8 cellular contexts compared by ENCODE assay signal in the genomic region with DNA sequence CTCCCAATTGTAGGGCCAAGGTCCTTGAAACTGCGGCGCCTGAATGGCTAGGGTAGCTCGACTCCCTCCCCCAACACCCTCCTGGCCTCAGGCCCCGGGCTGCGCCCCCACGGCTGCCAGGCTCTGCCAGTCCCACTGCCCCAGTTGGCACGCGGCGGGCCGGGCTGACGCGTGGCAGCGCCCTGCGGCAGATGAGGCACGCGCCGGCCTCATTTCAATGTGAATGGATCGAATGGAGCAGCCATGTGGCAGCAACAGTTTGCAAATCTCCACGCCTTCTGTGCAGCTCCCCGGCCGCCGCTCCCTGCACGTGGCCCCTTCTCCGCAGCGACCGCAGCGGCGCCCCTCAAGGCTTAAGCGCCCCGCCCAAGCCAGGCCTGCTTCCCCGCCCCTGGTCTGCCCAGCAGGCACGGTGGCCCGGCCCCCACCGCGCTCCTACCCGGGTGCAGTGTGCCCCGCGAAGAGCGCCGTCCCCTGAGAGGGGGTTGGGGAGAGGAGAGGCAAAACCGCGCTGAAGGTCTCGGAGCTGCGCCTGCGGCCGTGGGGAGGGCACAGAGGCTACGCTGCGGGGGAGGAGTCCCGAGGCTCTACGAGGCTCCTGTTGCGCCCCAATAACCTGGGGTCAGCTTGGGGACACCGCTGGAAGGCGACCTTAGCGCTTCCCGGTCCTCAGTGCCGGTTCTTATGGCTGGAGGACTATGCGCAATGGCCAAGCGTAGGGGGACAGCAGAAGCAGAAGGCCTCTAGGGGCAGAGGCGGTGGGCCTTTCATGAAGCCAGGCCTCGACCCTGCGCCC. TPM values are rescaled to one million over a fixed set of nuclear protein-coding genes. Genes with fewer than 3 reads are reported as not detected.
DNase-seq lines count a peak whose midpoint lies in the region; ATAC-seq, FAIRE-seq and TF ChIP-seq lines count a peak whose summit lies in the region.

No MANE protein-coding gene starts in this region.

- no peaks in the 10 kb centered on the region for H3K36me3 Mint-ChIP-seq in memory B cell

- no peak overlapping the region for H2AFZ ChIP-seq in GM12878 (ENCODE audit: control insufficient read depth, low read depth, low read length)

- no peak overlapping the region for H3K27ac ChIP-seq in HUES48 (ENCODE audit: low read depth, low read length)
- no peak overlapping the region for H3K27ac ChIP-seq in GM12878 (ENCODE audit: control insufficient read depth, insufficient read depth)
- H3K27ac ChIP-seq in tibial nerve: no peak overlapping the region

- no peaks in the 10 kb centered on the region for H3K9me3 ChIP-seq in HUES48 (ENCODE audit: control insufficient read depth, insufficient read depth, low read length)
- H3K9me3 ChIP-seq in GM12878 (replicated peaks; ENCODE audit: control insufficient read depth, insufficient read depth, low read length): no peaks in the 10 kb centered on the region
- H3K9me3 ChIP-seq in tibial nerve: no peaks in the 10 kb centered on the region

- FAIRE-seq in GM12878 (lab: Jason Lieb, UNC): no peak

- intact Hi-C loops in GM12878 (cut with micrococcal nuclease; ENCODE audit: unreplicated experiment): no loop called here

- no peaks in the 10 kb centered on the region for H3K9me3 Mint-ChIP-seq in memory B cell

- H3K4me1 ChIP-seq in HUES48 (ENCODE audit: control insufficient read depth, insufficient read depth, low read length) (peaks cover 27% of the 10 kb centered on the region), GM12878 (ENCODE audit: control insufficient read depth, insufficient read depth, low read length) (peaks cover 21% of the 10 kb centered on the region), tibial nerve (peaks cover 0 to 57% (median 44%) of the 10 kb centered on the region in 4 donors)

- TF ChIP-seq POLR2A in GM12878 (IDR thresholded peaks at IDR 0.05; ENCODE audit: low read depth, low read length) (no peak), tibial nerve (IDR thresholded peaks at IDR 0.05) (no peak)

- TF ChIP-seq CTCF in AG04449 (IDR thresholded peaks at IDR 0.05; ENCODE audit: insufficient read depth, low read length, missing control alignments): no peak
- TF ChIP-seq CTCF in GM12878 (IDR thresholded peaks at IDR 0.05 in 2 of 3, conservative IDR thresholded peaks at IDR 0.05 in 1 of 3; ENCODE audit: control insufficient read depth in 2 of 3, extremely low read depth in 1 of 3, insufficient read depth in 1 of 3, low read depth in 3 of 3, low read length in 3 of 3): no peak
- no peak for TF ChIP-seq CTCF in tibial nerve (IDR thresholded peaks at IDR 0.05)

- peak overlapping the region; percentile 20 for H3K4me3 ChIP-seq in AG04449 (ENCODE audit: low read depth, low read length)
- peak overlapping the region; percentile 61 for H3K4me3 ChIP-seq in HUES48 (ENCODE audit: low read depth, low read length)
- 0 out of 2 replicates have a peak overlapping the region, but pooled peaks have one; percentile 32 for H3K4me3 ChIP-seq in GM12878
- peak overlapping the region in 2 of 4 donors; percentile 20 to 32 for H3K4me3 ChIP-seq in tibial nerve

- POLR2A ChIA-PET in AG04449 (lab: Yijun Ruan, JAX) (interaction anchor here (1.1 kb wide), 1 partner anchor 27 kb away, joined by 5 read pairs; the partner anchor contains the start of gene CHAC1), GM12878 (lab: Charles Lee) (interaction anchor here (0.8 kb wide), 1 partner anchor 19 kb away, joined by 3 read pairs; no protein-coding TSS in a partner anchor)

- H4K20me1 ChIP-seq in GM12878 (ENCODE audit: control insufficient read depth, insufficient read depth): no peaks in the 10 kb centered on the region

- H3K9ac ChIP-seq in HUES48 (ENCODE audit: low read depth, low read length) (no peak overlapping the region), GM12878 (ENCODE audit: control insufficient read depth, insufficient read depth, low read length) (no peak overlapping the region)

- ATAC-seq in GM12878: no peak
- ATAC-seq in memory B cell (ENCODE audit: low read depth): peak; percentile 24
- no peak for ATAC-seq in GM21515 (IDR thresholded peaks at IDR 0.05; ENCODE audit: unreplicated experiment)

- SMC1A ChIA-PET in GM12878 (lab: Charles Lee; ENCODE audit: uncharacterized antibody, unreplicated experiment): no interaction called here

- no peak overlapping the region for H3K27ac Mint-ChIP-seq in memory B cell

- peaks cover 24% of the 10 kb centered on the region for H3K27me3 Mint-ChIP-seq in memory B cell

- CTCF ChIA-PET in AG04449 (lab: Yijun Ruan, JAX) (interaction anchor here (0.7 to 11.6 kb wide), 4 partner anchors 11 to 71 kb away, joined by 3 to 109 read pairs (median 42); no protein-coding TSS in a partner anchor), GM12878 (lab: Yijun Ruan, JAX) (interaction anchor here (1.2 kb wide), 1 partner anchor 23 kb away, joined by 3 read pairs; no protein-coding TSS in a partner anchor)

- H3K79me2 ChIP-seq in GM12878 (ENCODE audit: control insufficient read depth, insufficient read depth, low read length): no peaks in the 10 kb centered on the region

- RAD21 ChIA-PET in GM12878 (lab: Charles Lee; ENCODE audit: unreplicated experiment): no interaction called here

- TF ChIP-seq EP300 in GM12878 (IDR thresholded peaks at IDR 0.05; ENCODE audit: borderline replicate concordance in 1 of 2, control insufficient read depth in 1 of 2, low read depth in 2 of 2, low read length in 2 of 2): no peak
- TF ChIP-seq EP300 in tibial nerve (IDR thresholded peaks at IDR 0.05): no peak

- in situ Hi-C loops in GM12878 (cut with MboI): no loop called here

- no peak for TF ChIP-seq RAD21 in GM12878 (IDR thresholded peaks at IDR 0.05; ENCODE audit: insufficient read depth, low read depth, low read length)

- no peaks in the 10 kb centered on the region for H3K36me3 ChIP-seq in HUES48 (ENCODE audit: control insufficient read depth, insufficient read depth, low read length)
- no peaks in the 10 kb centered on the region for H3K36me3 ChIP-seq in GM12878 (ENCODE audit: control insufficient read depth in 2 of 2, insufficient read depth in 2 of 2, low read length in 1 of 2)
- no peaks in the 10 kb centered on the region for H3K36me3 ChIP-seq in tibial nerve

- peak overlapping the region; percentile 48 for H3K4me2 ChIP-seq in GM12878 (ENCODE audit: control insufficient read depth, insufficient read depth)

- no TSS peak for BruUV-seq in GM12878 (replicated peaks; lab: Mats Ljungman, UMichigan)

- DNase-seq in AG04449 (ENCODE audit: low read depth, low spot score) (no peak), GM12878 (ENCODE audit: low read depth, low spot score) (no peak), memory B cell (ENCODE audit: low spot score in 2 of 2) (no peak), middle frontal gyrus (ENCODE audit: extremely low spot score, low spot score) (no peak), tibial nerve (ENCODE audit: low spot score in 2 of 2) (no peak), cerebellar nuclear complex (lab: John Stamatoyannopoulos, UW) (no peak)

- H3K4me3 Mint-ChIP-seq in memory B cell: peak overlapping the region; percentile 74

- WGBS in GM12878 (ENCODE audit: insufficient coverage, insufficient replicate concordance, low lambda C conversion rate, missing lambda C conversion rate): 8% methylated on average over 48 of the region's 61 CpGs
- 10 to 14% methylated on average over 49 to 61 of the region's 61 CpGs for whole genome bisulfite sequencing in tibial nerve, 2 donors

- H3K4me1 Mint-ChIP-seq in memory B cell: peaks cover 33% of the 10 kb centered on the region

- H3K27me3 ChIP-seq in HUES48 (ENCODE audit: control insufficient read depth, insufficient read depth, low read length): peaks cover 93% of the 10 kb centered on the region
- H3K27me3 ChIP-seq in GM12878 (replicated peaks in 1 of 2; ENCODE audit: control insufficient read depth in 2 of 2, insufficient read depth in 2 of 2, low read length in 1 of 2): peaks cover 22 to 31% of the 10 kb centered on the region in 2 experiments
- peaks cover 0 to 61% of the 10 kb centered on the region in 2 donors for H3K27me3 ChIP-seq in tibial nerve

RNA-seq across cellular contexts. Expression of gene DLL4, which starts 3.1 kb away (rescaled TPM):
- total RNA-seq in GM12878 (2013; cell fraction: nucleolus; rRNA removed): 8.1 and 8.2 TPM in 2 replicates
- total RNA-seq in GM12878 (2014; rRNA removed) (0.05 TPM in 1 of 2 replicates, not detected in the other), GM12878 (2014; rRNA removed; fragmentation: Illumina TruSeq; extraction: Trizol) (0.04 TPM in 1 of 2 replicates, not detected in the other), GM12878 (2021) (0.08 TPM in 1 of 2 replicates, not detected in the other), tibial nerve (10 to 100 TPM in 1 of 4 donors, 1 to 10 TPM in 3; 4.2 to 11.2 (median 7.1) TPM)
- not detected for polyA plus RNA-seq in GM12878 (2011; ENCODE audit: low read depth)
- polyA plus RNA-seq in GM12878 (2011; rRNA removed) (0.10 and 0.12 TPM in 2 replicates), GM12878 (2014; fragmentation: Illumina TruSeq; extraction: Trizol) (not detected in 2 replicates), GM12878 (2014; fragmentation: Nextera tagmentation; extraction: Ambion mirVana) (not detected), GM12878 (2014; rRNA removed) (0.06 TPM in 1 of 2 replicates, not detected in the other), GM12878 (2016; fragmentation: Nextera tagmentation; extraction: Ambion mirVana) (under 1 TPM in 1 of 2 experiments, not detected in 1; 0.16 TPM)
- 0.27 TPM in 2 replicates for polyA plus RNA-seq in GM12878 (2011; cell fraction: cytosol; rRNA removed)
- 0.69 and 0.99 TPM in 2 replicates for polyA plus RNA-seq in GM12878 (2011; cell fraction: nucleus; rRNA removed)
- 0.07 and 0.13 TPM in 2 replicates for polyA plus RNA-seq in GM12878 (2012)
- polyA minus RNA-seq in GM12878 (2011; rRNA and poly(A)+ RNA removed): 0.15 and 0.37 TPM in 2 replicates
- not detected in 2 replicates for polyA minus RNA-seq in GM12878 (2011; cell fraction: cytosol; rRNA and poly(A)+ RNA removed)
- polyA minus RNA-seq in GM12878 (2011; cell fraction: nucleus; rRNA and poly(A)+ RNA removed): 0.38 and 0.48 TPM in 2 replicates

RNA-seq across cellular contexts. Expression of gene CHAC1, which starts 27.2 kb away (rescaled TPM):
- total RNA-seq in GM12878 (2013; cell fraction: nucleolus; rRNA removed): 3.4 and 4.0 TPM in 2 replicates
- total RNA-seq in GM12878 (2014; rRNA removed) (4.7 and 4.9 TPM in 2 replicates), GM12878 (2014; rRNA removed; fragmentation: Illumina TruSeq; extraction: Trizol) (2.0 and 2.1 TPM in 2 replicates), GM12878 (2021) (3.8 and 4.7 TPM in 2 replicates), tibial nerve (1 to 10 TPM in 1 of 4 donors, not detected in 3; 2.7 TPM)
- 6.4 TPM for polyA plus RNA-seq in GM12878 (2011; ENCODE audit: low read depth)
- polyA plus RNA-seq in GM12878 (2011; rRNA removed) (1.9 and 2.8 TPM in 2 replicates), GM12878 (2014; fragmentation: Illumina TruSeq; extraction: Trizol) (0.68 and 1.8 TPM in 2 replicates), GM12878 (2014; fragmentation: Nextera tagmentation; extraction: Ambion mirVana) (under 1 TPM; 0.37 to 0.73 TPM), GM12878 (2014; rRNA removed) (5.7 and 5.9 TPM in 2 replicates), GM12878 (2016; fragmentation: Nextera tagmentation; extraction: Ambion mirVana) (1 to 10 TPM; 3.9 to 4.8 TPM)
- polyA plus RNA-seq in GM12878 (2011; cell fraction: cytosol; rRNA removed): 7.0 and 7.3 TPM in 2 replicates
- 4.0 and 7.6 TPM in 2 replicates for polyA plus RNA-seq in GM12878 (2011; cell fraction: nucleus; rRNA removed)
- 8.1 and 11.6 TPM in 2 replicates for polyA plus RNA-seq in GM12878 (2012)
- polyA minus RNA-seq in GM12878 (2011; rRNA and poly(A)+ RNA removed): 4.8 and 8.7 TPM in 2 replicates
- 5.0 and 5.9 TPM in 2 replicates for polyA minus RNA-seq in GM12878 (2011; cell fraction: cytosol; rRNA and poly(A)+ RNA removed)
- 7.1 and 9.2 TPM in 2 replicates for polyA minus RNA-seq in GM12878 (2011; cell fraction: nucleus; rRNA and poly(A)+ RNA removed)

RNA-seq across cellular contexts. Expression of gene VPS18, which starts 31.8 kb away (rescaled TPM):
- total RNA-seq in GM12878 (2013; cell fraction: nucleolus; rRNA removed): 18.9 and 20.9 TPM in 2 replicates
- total RNA-seq in GM12878 (2014; rRNA removed): 18.3 and 18.5 TPM in 2 replicates
- 9.0 and 10.0 TPM in 2 replicates for total RNA-seq in GM12878 (2014; rRNA removed; fragmentation: Illumina TruSeq; extraction: Trizol)
- 19.8 and 20.3 TPM in 2 replicates for total RNA-seq in GM12878 (2021)
- polyA plus RNA-seq in GM12878 (2011; ENCODE audit: low read depth): 5.9 TPM
- 4.3 and 9.7 TPM in 2 replicates for polyA plus RNA-seq in GM12878 (2011; rRNA removed)
- 14.5 and 17.7 TPM in 2 replicates for polyA plus RNA-seq in GM12878 (2011; cell fraction: cytosol; rRNA removed)
- 18.8 and 21.0 TPM in 2 replicates for polyA plus RNA-seq in GM12878 (2011; cell fraction: nucleus; rRNA removed)
- polyA plus RNA-seq in GM12878 (2012): 10.1 and 11.1 TPM in 2 replicates
- polyA plus RNA-seq in GM12878 (2014; fragmentation: Illumina TruSeq; extraction: Trizol): 3.8 and 7.9 TPM in 2 replicates
- 1 to 10 TPM in 1 of 2 experiments, under 1 TPM in 1; 0.71 to 1.7 TPM for polyA plus RNA-seq in GM12878 (2014; fragmentation: Nextera tagmentation; extraction: Ambion mirVana)
- polyA plus RNA-seq in GM12878 (2014; rRNA removed): 11.3 and 12.7 TPM in 2 replicates
- polyA plus RNA-seq in GM12878 (2016; fragmentation: Nextera tagmentation; extraction: Ambion mirVana): 10 to 100 TPM; 16.0 to 20.4 TPM
- 30.4 and 40.0 TPM in 2 replicates for polyA minus RNA-seq in GM12878 (2011; rRNA and poly(A)+ RNA removed)
- polyA minus RNA-seq in GM12878 (2011; cell fraction: cytosol; rRNA and poly(A)+ RNA removed): 13.0 and 13.4 TPM in 2 replicates
- polyA minus RNA-seq in GM12878 (2011; cell fraction: nucleus; rRNA and poly(A)+ RNA removed): 8.7 and 17.9 TPM in 2 replicates
- 10 to 100 TPM; 22.2 to 29.2 (median 25.2) TPM for total RNA-seq in tibial nerve

RNA-seq across cellular contexts. Expression of gene RHOV, which starts 52.0 kb away (rescaled TPM):
- 35.3 and 37.1 TPM in 2 replicates for total RNA-seq in GM12878 (2013; cell fraction: nucleolus; rRNA removed)
- total RNA-seq in GM12878 (2014; rRNA removed) (11.5 and 13.0 TPM in 2 replicates), GM12878 (2014; rRNA removed; fragmentation: Illumina TruSeq; extraction: Trizol) (6.9 and 7.3 TPM in 2 replicates), GM12878 (2021) (13.3 and 15.0 TPM in 2 replicates), tibial nerve (under 1 TPM in 2 of 4 donors, not detected in 2; 0.39 to 0.60 TPM)
- polyA plus RNA-seq in GM12878 (2011; ENCODE audit: low read depth): 4.9 TPM
- polyA plus RNA-seq in GM12878 (2011; rRNA removed) (30.2 and 39.3 TPM in 2 replicates), GM12878 (2014; fragmentation: Illumina TruSeq; extraction: Trizol) (7.6 and 7.8 TPM in 2 replicates), GM12878 (2014; fragmentation: Nextera tagmentation; extraction: Ambion mirVana) (1 to 10 TPM in 1 of 2 experiments, under 1 TPM in 1; 0.24 to 1.3 TPM), GM12878 (2014; rRNA removed) (15.7 and 16.5 TPM in 2 replicates), GM12878 (2016; fragmentation: Nextera tagmentation; extraction: Ambion mirVana) (10 to 100 TPM in 1 of 2 experiments, 1 to 10 TPM in 1; 8.2 to 10.5 TPM)
- 39.3 and 50.0 TPM in 2 replicates for polyA plus RNA-seq in GM12878 (2011; cell fraction: cytosol; rRNA removed)
- polyA plus RNA-seq in GM12878 (2011; cell fraction: nucleus; rRNA removed): 30.7 and 31.8 TPM in 2 replicates
- polyA plus RNA-seq in GM12878 (2012): 8.8 and 14.8 TPM in 2 replicates
- 17.9 and 35.2 TPM in 2 replicates for polyA minus RNA-seq in GM12878 (2011; rRNA and poly(A)+ RNA removed)
- polyA minus RNA-seq in GM12878 (2011; cell fraction: cytosol; rRNA and poly(A)+ RNA removed): 13.5 and 20.2 TPM in 2 replicates
- polyA minus RNA-seq in GM12878 (2011; cell fraction: nucleus; rRNA and poly(A)+ RNA removed): 21.9 and 25.2 TPM in 2 replicates
